6 cellular contexts compared by ENCODE assay signal in the genomic region with DNA sequence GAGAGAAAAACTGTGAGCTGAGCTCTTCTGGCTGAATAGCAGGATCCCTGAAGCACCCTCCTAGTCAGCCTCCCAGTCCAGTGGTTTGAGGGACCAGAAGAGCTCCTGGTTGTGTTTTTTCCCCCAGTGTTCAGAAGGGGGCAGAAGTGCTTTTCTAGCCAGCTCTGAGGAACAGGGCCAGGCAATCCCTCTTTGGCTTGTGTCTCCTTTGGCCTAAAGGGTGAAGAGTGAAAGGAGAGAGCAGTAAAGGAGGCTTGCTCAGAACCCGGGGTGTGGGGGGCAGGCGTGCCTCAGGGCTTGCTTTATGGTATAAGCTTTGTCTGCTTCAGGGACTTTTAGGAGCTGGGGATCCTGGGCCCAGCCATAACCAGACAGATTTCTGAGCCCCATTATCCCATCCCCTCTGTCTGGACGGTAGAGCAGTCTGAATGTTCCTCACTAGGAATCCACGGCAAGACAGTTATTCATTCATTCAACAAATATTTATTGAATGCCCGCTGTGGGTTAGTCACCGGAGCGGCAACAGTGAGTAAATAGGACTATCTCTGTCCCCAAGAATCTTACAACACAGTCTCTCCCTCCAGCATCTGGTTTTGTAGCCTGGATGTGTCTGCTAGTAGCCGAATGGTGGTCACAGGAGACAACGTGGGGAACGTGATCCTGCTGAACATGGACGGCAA. TPM values are rescaled to one million over a fixed set of nuclear protein-coding genes. Genes with fewer than 3 reads are reported as not detected.
DNase-seq lines count a peak whose midpoint lies in the region; ATAC-seq, FAIRE-seq and TF ChIP-seq lines count a peak whose summit lies in the region.

No MANE protein-coding gene starts in this region.

- H3K36me3 Mint-ChIP-seq in natural killer cell = no peaks in the 10 kb centered on the region

- H3K27ac Mint-ChIP-seq in natural killer cell = no peak overlapping the region

- no peak overlapping the region for H2AFZ ChIP-seq in DND-41 (ENCODE audit: low read depth, low read length)

- H3K27me3 ChIP-seq in DND-41 (ENCODE audit: insufficient read depth, low read length, poor library complexity) (no peaks in the 10 kb centered on the region), foreskin keratinocyte (no peaks in the 10 kb centered on the region)

- H3K9ac ChIP-seq in DND-41 (ENCODE audit: low read depth, low read length) = no peak overlapping the region

- intact Hi-C loops in natural killer cell (cut with micrococcal nuclease) = no loop called here

- H3K9me3 ChIP-seq in DND-41 (ENCODE audit: insufficient read depth, low read length, severe bottlenecking) = no peaks in the 10 kb centered on the region

- no peaks in the 10 kb centered on the region for H3K27me3 Mint-ChIP-seq in natural killer cell (ENCODE audit: low read depth in 2 of 2)

- H4K20me1 ChIP-seq in DND-41 (ENCODE audit: insufficient read depth, low read length) = no peaks in the 10 kb centered on the region

- H3K4me1 ChIP-seq in DND-41 (ENCODE audit: insufficient read depth, low read length) (no peaks in the 10 kb centered on the region), foreskin keratinocyte (peaks cover 10% of the 10 kb centered on the region)

- no peak overlapping the region for H3K4me3 ChIP-seq in DND-41 (ENCODE audit: low read depth in 1 of 2, low read length in 2 of 2)

- H3K9me3 Mint-ChIP-seq in natural killer cell = no peaks in the 10 kb centered on the region

- H3K27ac ChIP-seq in DND-41 (ENCODE audit: low read length) = no peak overlapping the region
- no peak overlapping the region for H3K27ac ChIP-seq in foreskin keratinocyte

- no peak overlapping the region for H3K4me3 Mint-ChIP-seq in natural killer cell

- peaks cover 0 to 4% of the 10 kb centered on the region in 2 donors for H3K4me1 Mint-ChIP-seq in natural killer cell

- peak; percentile 47; the same call in 2 of the 3 replicates for ATAC-seq in DND-41 (ENCODE audit: insufficient read depth, low read depth)
- ATAC-seq in foreskin keratinocyte = no peak
- no peak for ATAC-seq in natural killer cell

- H3K36me3 ChIP-seq in DND-41 (ENCODE audit: insufficient read depth, low read length) = peaks cover 63% of the 10 kb centered on the region

- H3K79me2 ChIP-seq in DND-41 (ENCODE audit: insufficient read depth, low read length) = no peaks in the 10 kb centered on the region

- H3K4me2 ChIP-seq in DND-41 (ENCODE audit: insufficient read depth, low read length) = no peak overlapping the region

- DNase-seq in DND-41 (peak; percentile 29), RCC 7860 (ENCODE audit: low spot score) (peak; percentile 21), foreskin keratinocyte (peak in 1 of 2 donors; percentile 13), H4 (ENCODE audit: low spot score) (no peak), natural killer cell (no peak), NCI-H526 treated with DMSO at 0.1 percent for 48 hours (lab: John Stamatoyannopoulos, UW) (no peak)

- no peak for FAIRE-seq in RCC 7860 (lab: Jason Lieb, UNC)

- TF ChIP-seq CTCF in DND-41 (IDR thresholded peaks at IDR 0.05; ENCODE audit: borderline replicate concordance, extremely low read depth, low read length, poor library complexity, severe bottlenecking) = peak; percentile 46
- peak; percentile 39 for TF ChIP-seq CTCF in foreskin keratinocyte (conservative IDR thresholded peaks at IDR 0.05)
- no peak for TF ChIP-seq CTCF in natural killer cell (IDR thresholded peaks at IDR 0.05)

RNA-seq across cellular contexts. Expression of gene ACP2, which starts 14.5 kb away (rescaled TPM):
- total RNA-seq in foreskin keratinocyte (22.6 and 23.6 TPM in 2 replicates), natural killer cell (10 to 100 TPM; 15.5 to 21.9 (median 16.8) TPM)
- 20.2 and 20.8 TPM in 2 replicates for polyA plus RNA-seq in foreskin keratinocyte
- total RNA-seq in H4 (2014; rRNA removed; shearing (Covaris generic)) = 21.6 and 24.0 TPM in 2 replicates

RNA-seq across cellular contexts. Expression of gene DDB2, which starts 19.4 kb away (rescaled TPM):
- total RNA-seq in foreskin keratinocyte (57.9 and 67.0 TPM in 2 replicates), natural killer cell (10 to 100 TPM; 66.0 to 75.4 (median 67.8) TPM)
- 61.9 and 71.7 TPM in 2 replicates for polyA plus RNA-seq in foreskin keratinocyte
- total RNA-seq in H4 (2014; rRNA removed; shearing (Covaris generic)) = 41.4 and 43.0 TPM in 2 replicates

RNA-seq across cellular contexts. Expression of gene NR1H3, which starts 23.7 kb away (rescaled TPM):
- total RNA-seq in foreskin keratinocyte (8.8 and 8.9 TPM in 2 replicates), natural killer cell (10 to 100 TPM; 11.3 to 26.0 (median 13.5) TPM)
- polyA plus RNA-seq in foreskin keratinocyte = 8.5 and 9.2 TPM in 2 replicates
- total RNA-seq in H4 (2014; rRNA removed; shearing (Covaris generic)) = 15.7 and 16.1 TPM in 2 replicates

RNA-seq across cellular contexts. Expression of gene MADD, which starts 35.8 kb away (rescaled TPM):
- total RNA-seq in foreskin keratinocyte = 15.3 and 16.8 TPM in 2 replicates
- polyA plus RNA-seq in foreskin keratinocyte = 7.7 and 8.0 TPM in 2 replicates
- 8.9 and 17.2 TPM in 2 replicates for total RNA-seq in H4 (2014; rRNA removed; shearing (Covaris generic))
- total RNA-seq in natural killer cell = 100 to 1,000 TPM; 333 to 383 (median 335) TPM

RNA-seq across cellular contexts. Expression of gene PACSIN3, which starts 47.9 kb away (rescaled TPM):
- total RNA-seq in foreskin keratinocyte = 67.9 and 71.4 TPM in 2 replicates
- 85.9 and 87.5 TPM in 2 replicates for polyA plus RNA-seq in foreskin keratinocyte
- total RNA-seq in H4 (2014; rRNA removed; shearing (Covaris generic)) = 11.3 and 16.4 TPM in 2 replicates
- 1 to 10 TPM in 1 of 3 donors, not detected in 2; 1.3 TPM for total RNA-seq in natural killer cell

Comparison
In these comparisons a context has a peak if more than half of its experiments do, and no peak if none do; other contexts are left out.
1. DNase-seq: peak in DND-41 (single experiment) and RCC 7860 (single experiment); none in H4 (single experiment), natural killer cell (single experiment) and NCI-H526 treated with DMSO at 0.1 percent for 48 hours (single experiment).